ENCODE assay signal across 8 cellular contexts in genomic region chr19:41363753-41364545, GRCh38. TPM values are rescaled to one million over a fixed set of nuclear protein-coding genes. Genes with fewer than 3 reads are reported as not detected.
A peak's percentile ranks its signal among the peaks of the same experiment; 100 is the strongest.
DNase-seq lines count a peak whose midpoint lies in the region; ATAC-seq and TF ChIP-seq lines count a peak whose summit lies in the region.

A gene with protein sequence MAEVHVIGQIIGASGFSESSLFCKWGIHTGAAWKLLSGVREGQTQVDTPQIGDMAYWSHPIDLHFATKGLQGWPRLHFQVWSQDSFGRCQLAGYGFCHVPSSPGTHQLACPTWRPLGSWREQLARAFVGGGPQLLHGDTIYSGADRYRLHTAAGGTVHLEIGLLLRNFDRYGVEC (minus strand): TSS chr19:41364149. CDS start chr19:41363519, 630 bp downstream.

- peak; percentile 93 for ATAC-seq in RWPE2 (ENCODE audit: low read depth)
- peak; percentile 89 to 97 (median 92) for ATAC-seq in natural killer cell

- intact Hi-C loops in natural killer cell (cut with micrococcal nuclease), result loop anchor here (1.0 kb wide), 3 partner anchors 10 to 101 kb away; partner anchors contain the start of genes BCKDHA and EXOSC5

- no peaks in the 10 kb centered on the region for H3K36me3 Mint-ChIP-seq in natural killer cell

- H3K9me3 ChIP-seq in RWPE2 (ENCODE audit: severe bottlenecking), result no peaks in the 10 kb centered on the region

- no peaks in the 10 kb centered on the region for H3K9me3 Mint-ChIP-seq in natural killer cell

- H3K4me1 Mint-ChIP-seq in natural killer cell, result peaks cover 17 to 22% of the 10 kb centered on the region in 2 donors

- H3K4me1 ChIP-seq in RWPE2 (ENCODE audit: insufficient read depth, poor library complexity, severe bottlenecking), result peaks cover 19% of the 10 kb centered on the region

- peak within 1 kb of the TSS; percentile 98 for H3K27ac Mint-ChIP-seq in natural killer cell

- H3K27me3 ChIP-seq in RWPE2 (ENCODE audit: insufficient read depth, poor library complexity, severe bottlenecking), result no peaks in the 10 kb centered on the region

- no peaks in the 10 kb centered on the region for H3K27me3 Mint-ChIP-seq in natural killer cell (ENCODE audit: low read depth in 2 of 2)

- H3K4me3 ChIP-seq in RWPE2 (ENCODE audit: severe bottlenecking), result peak within 1 kb of the TSS; percentile 93

- H3K27ac ChIP-seq in RWPE2 (ENCODE audit: poor library complexity, severe bottlenecking), result peak within 1 kb of the TSS; percentile 73

- no peaks in the 10 kb centered on the region for H3K36me3 ChIP-seq in RWPE2 (ENCODE audit: low read depth)

- TF ChIP-seq CTCF in RWPE2 (IDR thresholded peaks at IDR 0.05; ENCODE audit: poor library complexity, severe bottlenecking), result no peak
- no peak for TF ChIP-seq CTCF in natural killer cell (IDR thresholded peaks at IDR 0.05)

- H3K4me3 Mint-ChIP-seq in natural killer cell, result peak within 1 kb of the TSS; percentile 89

- DNase-seq in EH (ENCODE audit: low read depth) (peak; percentile 99), H4 (ENCODE audit: low spot score) (peak; percentile 98), LoVo (ENCODE audit: low spot score) (peak; percentile 97), RWPE2 (ENCODE audit: low spot score) (peak; percentile 97), fibroblast of peridontal ligament (ENCODE audit: extremely low read depth) (peak; percentile 99), natural killer cell (peak; percentile 96)
- DNase-seq in activated T-helper 9 cell treated with anti-CD3 and anti-CD28 coated beads, Interleukin-2, amount 50 U/mL, for 16 hours (ENCODE audit: low read depth), result peak; percentile 97
- peak; percentile 98 for DNase-seq in stimulated activated naive CD4-positive, alpha-beta T cell treated with Interleukin-2 at 50 U/mL for 16 hours (lab: John Stamatoyannopoulos, UW)

RNA-seq across cellular contexts. Expression of the gene that starts here (rescaled TPM):
- 7.5 and 9.3 TPM in 2 replicates for total RNA-seq in H4 (2014; rRNA removed; shearing (Covaris generic))
- 10 to 100 TPM; 18.1 to 22.2 (median 18.7) TPM for total RNA-seq in natural killer cell

Comparison
In these comparisons a context has a peak if more than half of its experiments do, and no peak if none do; other contexts are left out.
1. Peak in every context shown above with its lines: DNase-seq, ATAC-seq, H3K4me3 ChIP-seq and H3K27ac ChIP-seq.